15 cellular contexts compared by ENCODE assay signal in genomic region chrX:39897741-39898097, GRCh38.
A peak's percentile ranks its signal among the peaks of the same experiment; 100 is the strongest.
DNase-seq lines count a peak whose midpoint lies in the region; ATAC-seq, FAIRE-seq and TF ChIP-seq lines count a peak whose summit lies in the region.
"Had no signal": no experiment of that assay in that cellular context is flagged by ENCODE, and none has a peak within 500 bp of the region (broad histone marks: within the 10 kb centered on the region; RNA-seq: fewer than 3 reads in every experiment).

No MANE protein-coding gene starts in this region.

- H3K4me1 Mint-ChIP-seq in endodermal cell (peaks cover 31% of the 10 kb centered on the region), nephron (peaks cover 62% of the 10 kb centered on the region)

- TF ChIP-seq POLR2A in GM12891 (IDR thresholded peaks at IDR 0.05; ENCODE audit: low read depth, low read length) (no peak), NB4 (IDR thresholded peaks at IDR 0.05; ENCODE audit: extremely low read depth, insufficient read length) (no peak)

- TF ChIP-seq CTCF in NB4 (IDR thresholded peaks at IDR 0.05; ENCODE audit: low read depth, low read length), result no peak
- TF ChIP-seq CTCF in endodermal cell (conservative IDR thresholded peaks at IDR 0.05), result no peak
- TF ChIP-seq CTCF in nephron (IDR thresholded peaks at IDR 0.05; ENCODE audit: unreplicated experiment in 3 of 3), result no peak

- 62% methylated on average over 6 of the region's 6 CpGs; no CpG with 5 or more reads in 1 of the 2 experiments for WGBS in endodermal cell (ENCODE audit: insufficient coverage in 1 of 2, insufficient read length in 1 of 2), 2 experiments

- H3K27me3 Mint-ChIP-seq in endodermal cell (ENCODE audit: insufficient read depth) (peaks cover 23% of the 10 kb centered on the region), nephron (ENCODE audit: low read depth) (peaks cover 4% of the 10 kb centered on the region)

- ATAC-seq in GM19351 (IDR thresholded peaks at IDR 0.05; ENCODE audit: unreplicated experiment), result no peak
- ATAC-seq in HG03469 (IDR thresholded peaks at IDR 0.05; ENCODE audit: unreplicated experiment), result no peak

- H3K4me3 Mint-ChIP-seq in endodermal cell (no peak overlapping the region), nephron (peak overlapping the region in 1 of 3 experiments; percentile 13)
- H3K4me3 Mint-ChIP-seq: B cell had no signal

- no peak overlapping the region for H3K9ac ChIP-seq in endodermal cell (ENCODE audit: extremely low read depth, low read length, poor library complexity, severe bottlenecking)

- H3K27ac Mint-ChIP-seq in endodermal cell (peak overlapping the region; percentile 72), nephron (peak overlapping the region; percentile 83 to 95 (median 85))
- H3K27ac Mint-ChIP-seq: B cell had no signal

- H3K27ac ChIP-seq in endodermal cell (ENCODE audit: low read depth, low read length), result no peak overlapping the region

- H3K36me3 ChIP-seq in endodermal cell (ENCODE audit: control insufficient read depth, insufficient read depth, low read length), result no peaks in the 10 kb centered on the region
- H3K36me3 ChIP-seq: prostate gland had no signal

- H3K9me3 ChIP-seq in endodermal cell (ENCODE audit: control insufficient read depth, low read length), result no peaks in the 10 kb centered on the region
- H3K9me3 ChIP-seq: prostate gland had no signal

- DNase-seq in GM12891 (ENCODE audit: insufficient read length, low spot score) (no peak), NB4 (ENCODE audit: low read depth) (peak; percentile 68), endodermal cell (no peak), NAMALWA (ENCODE audit: low spot score) (no peak), NCI-H510A (lab: John Stamatoyannopoulos, UW) (no peak)
- DNase-seq: activated T-cell treated with anti-CD3 and anti-CD28 coated beads, Interleukin-2, amount 50 U/mL, for 48 hours; cortex of kidney; NCI-H1436 treated with DMSO at 0.1 percent for 48 hours; stimulated activated CD4-positive, alpha-beta T cell treated with anti-CD3 and anti-CD28 coated beads, Interleukin-1b, Interleukin-23, amount 100 ng/mL, for 48 hours had no signal

- H3K27me3 ChIP-seq in endodermal cell (ENCODE audit: control insufficient read depth, insufficient read depth, low read length, poor library complexity, severe bottlenecking), result no peaks in the 10 kb centered on the region

- H3K4me3 ChIP-seq in NB4 (ENCODE audit: low read depth, low read length), result peak overlapping the region; percentile 41
- no peak overlapping the region for H3K4me3 ChIP-seq in endodermal cell (ENCODE audit: low read length)
- H3K4me3 ChIP-seq: prostate gland had no signal

- peak; percentile 74 for FAIRE-seq in GM12891 (lab: Jason Lieb, UNC)
- FAIRE-seq: RCC 7860 had no signal

- no peaks in the 10 kb centered on the region for H3K4me1 ChIP-seq in endodermal cell (ENCODE audit: control insufficient read depth, insufficient read depth, low read length)
- H3K4me1 ChIP-seq: prostate gland had no signal

- H3K36me3 Mint-ChIP-seq in endodermal cell (ENCODE audit: low read depth) (no peaks in the 10 kb centered on the region), nephron (ENCODE audit: low read depth) (no peaks in the 10 kb centered on the region)

- H3K9me3 Mint-ChIP-seq in endodermal cell, result peaks cover 9% of the 10 kb centered on the region
- H3K9me3 Mint-ChIP-seq in nephron, result peaks cover 3% of the 10 kb centered on the region

TF ChIP-seq in GM12891, 5 proteins besides CTCF, POLR2A, EP300 and RAD21:
- no peak for TF ChIP-seq POLR2AphosphoS5 (IDR thresholded peaks at IDR 0.05; ENCODE audit: low read depth, low read length)
- TF ChIP-seq SPI1 (IDR thresholded peaks at IDR 0.05; ENCODE audit: low read depth, low read length), result no peak
- no peak for TF ChIP-seq PAX5 (IDR thresholded peaks at IDR 0.05; ENCODE audit: insufficient read depth, low read length, severe bottlenecking)
- TF ChIP-seq TAF1 (IDR thresholded peaks at IDR 0.05; ENCODE audit: low read depth, low read length), result no peak
- TF ChIP-seq POU2F2 (IDR thresholded peaks at IDR 0.05; ENCODE audit: low read depth, low read length), result no peak
